Comparison of ENCODE assay signal across 36 cellular contexts in the genomic region with DNA sequence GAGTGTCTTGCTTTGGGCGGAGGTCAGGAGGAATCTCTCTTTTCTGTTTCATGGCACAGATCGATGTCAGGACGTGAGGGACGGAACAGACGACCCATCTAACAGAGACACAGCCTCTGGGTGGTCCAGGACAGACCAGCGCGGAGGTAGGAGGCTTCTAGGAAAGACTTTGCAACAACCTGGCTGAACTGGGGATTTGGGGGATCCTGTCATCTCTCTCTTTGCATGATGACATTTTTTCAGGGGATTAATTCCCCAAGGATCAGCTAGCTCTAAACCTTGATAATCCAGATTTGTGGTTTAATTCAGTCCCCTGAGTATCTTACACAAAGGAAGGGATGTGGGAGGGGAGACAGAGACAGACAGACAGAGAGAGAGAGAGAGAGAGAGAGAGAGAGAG. TPM values are rescaled to one million over a fixed set of nuclear protein-coding genes. Genes with fewer than 3 reads are reported as not detected.
"Had no signal": no experiment of that assay in that cellular context is flagged by ENCODE, and none has a peak within 500 bp of the region (broad histone marks: within the 10 kb centered on the region; RNA-seq: fewer than 3 reads in every experiment).

No MANE protein-coding gene starts in this region.

- H3K4me3 Mint-ChIP-seq: activated CD4-positive, alpha-beta memory T cell treated with anti-CD3 and anti-CD28 coated beads for 36 hours; activated CD4-positive, alpha-beta T cell treated with anti-CD3 and anti-CD28 coated beads for 36 hours; activated CD4-positive, alpha-beta T cell treated with anti-CD3 and anti-CD28 coated beads, Interleukin-2, amount 10 ng/mL, durations not matched to agents 24 days and 14 days; activated CD8-positive, alpha-beta memory T cell treated with anti-CD3 and anti-CD28 coated beads, Interleukin-2, amount 10 ng/mL, durations not matched to agents 7 days and 5 days; activated CD8-positive, alpha-beta T cell treated with anti-CD3 and anti-CD28 coated beads, Interleukin-2, amount 10 ng/mL, durations not matched to agents 7 days and 5 days; activated naive CD4-positive, alpha-beta T cell treated with anti-CD3 and anti-CD28 coated beads for 36 hours; activated naive CD4-positive, alpha-beta T cell treated with anti-CD3 and anti-CD28 coated beads, Interleukin-2, amount 50 U/mL, for 24 hours; activated naive CD8-positive, alpha-beta T cell treated with anti-CD3 and anti-CD28 coated beads for 36 hours; activated naive CD8-positive, alpha-beta T cell treated with anti-CD3 and anti-CD28 coated beads, Interleukin-2, amount 50 U/mL, for 24 hours; activated T-helper 1 cell treated with anti-CD3 and anti-CD28 coated beads, Interleukin-12 subunit alpha, Interleukin-12 subunit beta, Interleukin-2, Interleukin-4 antibody, amounts not matched to agents 30 ng/mL and 10 ng/mL and 1 ng/mL, durations not matched to agents 14 hours and 24 hours and 36 hours; effector memory CD8-positive, alpha-beta T cell had no signal

- DNase-seq: activated CD4-positive, alpha-beta memory T cell treated with anti-CD3 and anti-CD28 coated beads for 36 hours; activated CD4-positive, alpha-beta T cell treated with anti-CD3 and anti-CD28 coated beads for 36 hours; activated CD4-positive, alpha-beta T cell treated with anti-CD3 and anti-CD28 coated beads, Interleukin-2, amount 10 ng/mL, durations not matched to agents 24 days and 14 days; activated CD4-positive, CD25-positive, alpha-beta regulatory T cell; activated CD4-positive, CD25-positive, alpha-beta regulatory T cell treated with anti-CD3 and anti-CD28 coated beads, Interleukin-2, amount 50 U/mL, for 72 hours; activated CD8-positive, alpha-beta memory T cell treated with anti-CD3 and anti-CD28 coated beads, Interleukin-2, amount 10 ng/mL, durations not matched to agents 7 days and 5 days; activated CD8-positive, alpha-beta memory T cell treated with anti-CD3 and anti-CD28 coated beads, Interleukin-2, amount 50 U/mL, for 4 hours; activated CD8-positive, alpha-beta T cell treated with anti-CD3 and anti-CD28 coated beads, Interleukin-2, amount 10 ng/mL, durations not matched to agents 7 days and 5 days; activated effector memory CD4-positive, alpha-beta T cell treated with anti-CD3 and anti-CD28 coated beads, Interleukin-2, amount 50 U/mL, for 16 hours; activated naive CD4-positive, alpha-beta T cell treated with anti-CD3 and anti-CD28 coated beads for 36 hours; activated naive CD8-positive, alpha-beta T cell treated with anti-CD3 and anti-CD28 coated beads for 36 hours; activated naive CD8-positive, alpha-beta T cell treated with anti-CD3 and anti-CD28 coated beads, Interleukin-2, amount 50 U/mL, for 24 hours; activated T-cell treated with anti-CD3 and anti-CD28 coated beads, Interleukin-2, amount 50 U/mL, for 1 hour; activated T-cell treated with anti-CD3 and anti-CD28 coated beads, Interleukin-2, amount 50 U/mL, for 48 hours; adrenal gland; amygdala; aorta; body of pancreas; caudate nucleus; cortex of kidney; dermis blood vessel endothelial cell; effector CD4-positive, alpha-beta T cell; effector memory CD8-positive, alpha-beta T cell; erythroblast; foreskin keratinocyte; gastrocnemius medialis; glutamatergic neuron; heart left ventricle; hypothalamus; T1000 had no signal

- H3K27ac ChIP-seq: adrenal gland, body of pancreas, esophagus muscularis mucosa, foreskin keratinocyte, gastrocnemius medialis, heart left ventricle had no signal

- H3K4me3 ChIP-seq: adrenal gland, body of pancreas, esophagus muscularis mucosa, gastrocnemius medialis, heart left ventricle had no signal

- H3K36me3 Mint-ChIP-seq: activated CD4-positive, alpha-beta memory T cell treated with anti-CD3 and anti-CD28 coated beads for 36 hours; activated CD8-positive, alpha-beta memory T cell treated with anti-CD3 and anti-CD28 coated beads, Interleukin-2, amount 10 ng/mL, durations not matched to agents 7 days and 5 days; activated naive CD4-positive, alpha-beta T cell treated with anti-CD3 and anti-CD28 coated beads, Interleukin-2, amount 50 U/mL, for 24 hours; activated naive CD8-positive, alpha-beta T cell treated with anti-CD3 and anti-CD28 coated beads for 36 hours had no signal

- H3K27me3 ChIP-seq: adrenal gland, foreskin keratinocyte had no signal

- H3K4me1 ChIP-seq: adrenal gland, body of pancreas, esophagus muscularis mucosa, foreskin keratinocyte, gastrocnemius medialis, heart left ventricle had no signal

- H3K27ac Mint-ChIP-seq: activated CD4-positive, alpha-beta memory T cell treated with anti-CD3 and anti-CD28 coated beads for 36 hours; activated CD4-positive, alpha-beta T cell treated with anti-CD3 and anti-CD28 coated beads for 36 hours; activated CD4-positive, alpha-beta T cell treated with anti-CD3 and anti-CD28 coated beads, Interleukin-2, amount 10 ng/mL, durations not matched to agents 24 days and 14 days; activated CD8-positive, alpha-beta memory T cell treated with anti-CD3 and anti-CD28 coated beads, Interleukin-2, amount 10 ng/mL, durations not matched to agents 7 days and 5 days; activated CD8-positive, alpha-beta T cell treated with anti-CD3 and anti-CD28 coated beads, Interleukin-2, amount 10 ng/mL, durations not matched to agents 7 days and 5 days; activated naive CD4-positive, alpha-beta T cell treated with anti-CD3 and anti-CD28 coated beads for 36 hours; activated naive CD4-positive, alpha-beta T cell treated with anti-CD3 and anti-CD28 coated beads, Interleukin-2, amount 50 U/mL, for 24 hours; activated naive CD8-positive, alpha-beta T cell treated with anti-CD3 and anti-CD28 coated beads for 36 hours; activated naive CD8-positive, alpha-beta T cell treated with anti-CD3 and anti-CD28 coated beads, Interleukin-2, amount 50 U/mL, for 24 hours; activated T-helper 1 cell treated with anti-CD3 and anti-CD28 coated beads, Interleukin-12 subunit alpha, Interleukin-12 subunit beta, Interleukin-2, Interleukin-4 antibody, amounts not matched to agents 30 ng/mL and 10 ng/mL and 1 ng/mL, durations not matched to agents 14 hours and 24 hours and 36 hours; activated T-helper 2 cell treated with anti-CD3 and anti-CD28 coated beads, Interferon-gamma antibody, Interleukin-2, Interleukin-4, amounts not matched to agents 10 μg/mL and 5 μg/mL and 100 μg/mL, durations not matched to agents 14 hours and 24 hours and 36 hours; effector memory CD8-positive, alpha-beta T cell had no signal

- H3K9me3 Mint-ChIP-seq: activated CD4-positive, alpha-beta memory T cell treated with anti-CD3 and anti-CD28 coated beads for 36 hours; activated CD4-positive, alpha-beta T cell treated with anti-CD3 and anti-CD28 coated beads, Interleukin-2, amount 10 ng/mL, durations not matched to agents 24 days and 14 days; activated naive CD4-positive, alpha-beta T cell treated with anti-CD3 and anti-CD28 coated beads for 36 hours; activated naive CD4-positive, alpha-beta T cell treated with anti-CD3 and anti-CD28 coated beads, Interleukin-2, amount 50 U/mL, for 24 hours; activated naive CD8-positive, alpha-beta T cell treated with anti-CD3 and anti-CD28 coated beads for 36 hours; activated naive CD8-positive, alpha-beta T cell treated with anti-CD3 and anti-CD28 coated beads, Interleukin-2, amount 50 U/mL, for 24 hours; activated T-helper 1 cell treated with anti-CD3 and anti-CD28 coated beads, Interleukin-12 subunit alpha, Interleukin-12 subunit beta, Interleukin-2, Interleukin-4 antibody, amounts not matched to agents 30 ng/mL and 10 ng/mL and 1 ng/mL, durations not matched to agents 14 hours and 24 hours and 36 hours; activated T-helper 2 cell treated with anti-CD3 and anti-CD28 coated beads, Interferon-gamma antibody, Interleukin-2, Interleukin-4, amounts not matched to agents 10 μg/mL and 5 μg/mL and 100 μg/mL, durations not matched to agents 14 hours and 24 hours and 36 hours; effector memory CD8-positive, alpha-beta T cell had no signal

- H3K36me3 ChIP-seq: adrenal gland, esophagus muscularis mucosa, gastrocnemius medialis, heart left ventricle had no signal

- H3K9me3 ChIP-seq: adrenal gland, body of pancreas, esophagus muscularis mucosa, gastrocnemius medialis, heart left ventricle had no signal

- ATAC-seq: activated CD4-positive, alpha-beta T cell treated with anti-CD3 and anti-CD28 coated beads for 36 hours; activated CD8-positive, alpha-beta memory T cell treated with anti-CD3 and anti-CD28 coated beads, Interleukin-2, amount 10 ng/mL, durations not matched to agents 7 days and 5 days; activated CD8-positive, alpha-beta T cell treated with anti-CD3 and anti-CD28 coated beads, Interleukin-2, amount 10 ng/mL, durations not matched to agents 7 days and 5 days; activated naive CD8-positive, alpha-beta T cell treated with anti-CD3 and anti-CD28 coated beads, Interleukin-2, amount 50 U/mL, for 24 hours; body of pancreas; effector memory CD8-positive, alpha-beta T cell; foreskin keratinocyte; gastrocnemius medialis; heart left ventricle had no signal

- H3K4me1 Mint-ChIP-seq: activated CD4-positive, alpha-beta T cell treated with anti-CD3 and anti-CD28 coated beads for 36 hours; activated CD8-positive, alpha-beta memory T cell treated with anti-CD3 and anti-CD28 coated beads, Interleukin-2, amount 10 ng/mL, durations not matched to agents 7 days and 5 days; activated naive CD4-positive, alpha-beta T cell treated with anti-CD3 and anti-CD28 coated beads, Interleukin-2, amount 50 U/mL, for 24 hours; activated naive CD8-positive, alpha-beta T cell treated with anti-CD3 and anti-CD28 coated beads for 36 hours; activated naive CD8-positive, alpha-beta T cell treated with anti-CD3 and anti-CD28 coated beads, Interleukin-2, amount 50 U/mL, for 24 hours had no signal

RNA-seq across cellular contexts. Expression of a gene that starts 14.4 kb away (rescaled TPM):
- total RNA-seq: activated CD4-positive, alpha-beta memory T cell treated with anti-CD3 and anti-CD28 coated beads for 36 hours; activated CD4-positive, alpha-beta T cell treated with anti-CD3 and anti-CD28 coated beads for 36 hours; activated CD4-positive, alpha-beta T cell treated with anti-CD3 and anti-CD28 coated beads, Interleukin-2, amount 10 ng/mL, durations not matched to agents 24 days and 14 days; activated CD8-positive, alpha-beta memory T cell treated with anti-CD3 and anti-CD28 coated beads for 36 hours; activated CD8-positive, alpha-beta memory T cell treated with anti-CD3 and anti-CD28 coated beads, Interleukin-2, amount 10 ng/mL, durations not matched to agents 7 days and 5 days; activated CD8-positive, alpha-beta T cell treated with anti-CD3 and anti-CD28 coated beads, Interleukin-2, amount 10 ng/mL, durations not matched to agents 7 days and 5 days; activated naive CD4-positive, alpha-beta T cell treated with anti-CD3 and anti-CD28 coated beads for 36 hours; activated naive CD8-positive, alpha-beta T cell treated with anti-CD3 and anti-CD28 coated beads for 36 hours; activated T-helper 1 cell treated with anti-CD3 and anti-CD28 coated beads, Interleukin-12 subunit alpha, Interleukin-12 subunit beta, Interleukin-2, Interleukin-4 antibody, amounts not matched to agents 30 ng/mL and 10 ng/mL and 1 ng/mL, durations not matched to agents 14 hours and 24 hours and 36 hours; activated T-helper 2 cell treated with anti-CD3 and anti-CD28 coated beads, Interferon-gamma antibody, Interleukin-2, Interleukin-4, amounts not matched to agents 10 μg/mL and 5 μg/mL and 100 μg/mL, durations not matched to agents 14 hours and 24 hours and 36 hours; adrenal gland; aorta; body of pancreas; chondrocyte; dermis blood vessel endothelial cell; esophagus muscularis mucosa; foreskin keratinocyte; gastrocnemius medialis; heart left ventricle had no signal
- polyA plus RNA-seq: adrenal gland, aorta, foreskin keratinocyte, heart left ventricle had no signal

RNA-seq across cellular contexts. Expression of a gene that starts 35.0 kb away (rescaled TPM):
- total RNA-seq: activated CD4-positive, alpha-beta memory T cell treated with anti-CD3 and anti-CD28 coated beads for 36 hours; activated CD4-positive, alpha-beta T cell treated with anti-CD3 and anti-CD28 coated beads for 36 hours; activated CD4-positive, alpha-beta T cell treated with anti-CD3 and anti-CD28 coated beads, Interleukin-2, amount 10 ng/mL, durations not matched to agents 24 days and 14 days; activated CD8-positive, alpha-beta memory T cell treated with anti-CD3 and anti-CD28 coated beads for 36 hours; activated CD8-positive, alpha-beta memory T cell treated with anti-CD3 and anti-CD28 coated beads, Interleukin-2, amount 10 ng/mL, durations not matched to agents 7 days and 5 days; activated CD8-positive, alpha-beta T cell treated with anti-CD3 and anti-CD28 coated beads, Interleukin-2, amount 10 ng/mL, durations not matched to agents 7 days and 5 days; activated naive CD4-positive, alpha-beta T cell treated with anti-CD3 and anti-CD28 coated beads for 36 hours; activated naive CD8-positive, alpha-beta T cell treated with anti-CD3 and anti-CD28 coated beads for 36 hours; activated T-helper 1 cell treated with anti-CD3 and anti-CD28 coated beads, Interleukin-12 subunit alpha, Interleukin-12 subunit beta, Interleukin-2, Interleukin-4 antibody, amounts not matched to agents 30 ng/mL and 10 ng/mL and 1 ng/mL, durations not matched to agents 14 hours and 24 hours and 36 hours; activated T-helper 2 cell treated with anti-CD3 and anti-CD28 coated beads, Interferon-gamma antibody, Interleukin-2, Interleukin-4, amounts not matched to agents 10 μg/mL and 5 μg/mL and 100 μg/mL, durations not matched to agents 14 hours and 24 hours and 36 hours; aorta; body of pancreas; chondrocyte; dermis blood vessel endothelial cell; esophagus muscularis mucosa; foreskin keratinocyte; gastrocnemius medialis; heart left ventricle had no signal
- polyA plus RNA-seq: adrenal gland, foreskin keratinocyte, heart left ventricle had no signal

RNA-seq across cellular contexts. Expression of a gene that starts 37.5 kb away (rescaled TPM):
- total RNA-seq: activated CD4-positive, alpha-beta memory T cell treated with anti-CD3 and anti-CD28 coated beads for 36 hours; activated CD4-positive, alpha-beta T cell treated with anti-CD3 and anti-CD28 coated beads for 36 hours; activated CD4-positive, alpha-beta T cell treated with anti-CD3 and anti-CD28 coated beads, Interleukin-2, amount 10 ng/mL, durations not matched to agents 24 days and 14 days; activated CD8-positive, alpha-beta memory T cell treated with anti-CD3 and anti-CD28 coated beads for 36 hours; activated CD8-positive, alpha-beta memory T cell treated with anti-CD3 and anti-CD28 coated beads, Interleukin-2, amount 10 ng/mL, durations not matched to agents 7 days and 5 days; activated CD8-positive, alpha-beta T cell treated with anti-CD3 and anti-CD28 coated beads, Interleukin-2, amount 10 ng/mL, durations not matched to agents 7 days and 5 days; activated naive CD4-positive, alpha-beta T cell treated with anti-CD3 and anti-CD28 coated beads for 36 hours; activated naive CD8-positive, alpha-beta T cell treated with anti-CD3 and anti-CD28 coated beads for 36 hours; activated T-helper 1 cell treated with anti-CD3 and anti-CD28 coated beads, Interleukin-12 subunit alpha, Interleukin-12 subunit beta, Interleukin-2, Interleukin-4 antibody, amounts not matched to agents 30 ng/mL and 10 ng/mL and 1 ng/mL, durations not matched to agents 14 hours and 24 hours and 36 hours; activated T-helper 2 cell treated with anti-CD3 and anti-CD28 coated beads, Interferon-gamma antibody, Interleukin-2, Interleukin-4, amounts not matched to agents 10 μg/mL and 5 μg/mL and 100 μg/mL, durations not matched to agents 14 hours and 24 hours and 36 hours; adrenal gland; aorta; body of pancreas; chondrocyte; dermis blood vessel endothelial cell; esophagus muscularis mucosa; foreskin keratinocyte; gastrocnemius medialis; heart left ventricle had no signal
- polyA plus RNA-seq: adrenal gland, aorta, foreskin keratinocyte, heart left ventricle had no signal
